2 cellular contexts compared by ENCODE assay signal in genomic region chr16:64656471-64656870, GRCh38.
TF ChIP-seq lines count a peak whose summit lies in the region.

No MANE protein-coding gene starts in this region.

TF ChIP-seq in SK-N-SH, 30 proteins besides CTCF, POLR2A, EP300 and RAD21 (continued from another document):
- TF ChIP-seq ZBTB33 (IDR thresholded peaks at IDR 0.05; ENCODE audit: borderline replicate concordance, low read depth) = no peak
- TF ChIP-seq USF1 (IDR thresholded peaks at IDR 0.05; ENCODE audit: borderline replicate concordance, low read depth) = no peak
- no peak for TF ChIP-seq REST (IDR thresholded peaks at IDR 0.05; ENCODE audit: low read depth, low read length)
- TF ChIP-seq USF2 (IDR thresholded peaks at IDR 0.05; ENCODE audit: borderline replicate concordance, low read depth, low read length) = no peak
- TF ChIP-seq TAF1 (IDR thresholded peaks at IDR 0.05; ENCODE audit: borderline replicate concordance, low read depth, low read length) = no peak
- no peak for TF ChIP-seq RFX5 (IDR thresholded peaks at IDR 0.05; ENCODE audit: low read length)
TF ChIP-seq in SK-N-SH: peak in this region for 0.

TF ChIP-seq in SK-N-SH treated with all-trans-retinoic acid at 6 μM for 48 hours, 23 proteins besides CTCF, POLR2A, EP300 and RAD21 (continued from another document):
- TF ChIP-seq TSHZ2 (CRISPR knock-in tag; IDR thresholded peaks at IDR 0.05) (no peak), ZFP30 (CRISPR knock-in tag; IDR thresholded peaks at IDR 0.05) (no peak), POU6F1 (CRISPR knock-in tag; IDR thresholded peaks at IDR 0.05; ENCODE audit: borderline replicate concordance, low read depth) (no peak), TOX (CRISPR knock-in tag; IDR thresholded peaks at IDR 0.05; ENCODE audit: borderline replicate concordance) (no peak)
